In genomic region chr11:46471943-46472661, GRCh38 we compare ENCODE assay signal across 1 cellular context.
TF ChIP-seq lines count a peak whose summit lies in the region.

No MANE protein-coding gene starts in this region.

TF ChIP-seq in GM23338, 12 proteins besides CTCF, POLR2A, EP300 and RAD21 (continued from another document):
- no peak for TF ChIP-seq ZNF462 (CRISPR knock-in tag; IDR thresholded peaks at IDR 0.05)
- no peak for TF ChIP-seq NANOG (IDR thresholded peaks at IDR 0.05; ENCODE audit: borderline replicate concordance)
- TF ChIP-seq JUNB (IDR thresholded peaks at IDR 0.05; ENCODE audit: unreplicated experiment) = no peak
- no peak for TF ChIP-seq EZH2 (IDR thresholded peaks at IDR 0.05; ENCODE audit: low read depth, unreplicated experiment)
- TF ChIP-seq CREB1 (CRISPR knock-in tag; IDR thresholded peaks at IDR 0.05; ENCODE audit: low read depth) = no peak
- TF ChIP-seq REST (IDR thresholded peaks at IDR 0.05; ENCODE audit: unreplicated experiment) = no peak
- TF ChIP-seq STAT1 (IDR thresholded peaks at IDR 0.05; ENCODE audit: unreplicated experiment) = no peak
- TF ChIP-seq ETS1 (IDR thresholded peaks at IDR 0.05) = no peak
